Comparison of ENCODE assay signal across 8 cellular contexts in genomic region chr15:90957105-90957790, GRCh38. TPM values are rescaled to one million over a fixed set of nuclear protein-coding genes. Genes with fewer than 3 reads are reported as not detected.
A peak's percentile ranks its signal among the peaks of the same experiment; 100 is the strongest.
DNase-seq lines count a peak whose midpoint lies in the region; ATAC-seq, FAIRE-seq and TF ChIP-seq lines count a peak whose summit lies in the region.

No MANE protein-coding gene starts in this region.

- H3K27me3 Mint-ChIP-seq in astrocyte (ENCODE audit: low read depth, unreplicated experiment): no peaks in the 10 kb centered on the region

- H3K4me1 ChIP-seq in astrocyte (ENCODE audit: insufficient read depth, low read length) (peaks cover 26% of the 10 kb centered on the region), iPS-20b (ENCODE audit: insufficient read depth, low read length) (peaks cover 12% of the 10 kb centered on the region; the same call in 1 of the 2 replicates), small intestine (ENCODE audit: control insufficient read depth in 2 of 2, insufficient read depth in 1 of 2, low read depth in 1 of 2, low read length in 1 of 2) (peaks cover 3% of the 10 kb centered on the region in 2 donors)

- no peaks in the 10 kb centered on the region for H3K4me1 Mint-ChIP-seq in astrocyte (ENCODE audit: low read depth, unreplicated experiment)

- peaks cover 14% of the 10 kb centered on the region for H3K36me3 Mint-ChIP-seq in astrocyte (ENCODE audit: low read depth, unreplicated experiment)

- peak overlapping the region; percentile 9 for H3K27ac Mint-ChIP-seq in astrocyte (ENCODE audit: unreplicated experiment)

- peak overlapping the region; percentile 79 for H2AFZ ChIP-seq in astrocyte (ENCODE audit: low read depth, low read length)

- no peaks in the 10 kb centered on the region for H3K9me3 ChIP-seq in astrocyte (ENCODE audit: insufficient read depth, low read depth, low read length)
- H3K9me3 ChIP-seq in iPS-20b (ENCODE audit: insufficient read depth, low read depth, low read length): no peaks in the 10 kb centered on the region
- no peaks in the 10 kb centered on the region for H3K9me3 ChIP-seq in small intestine (ENCODE audit: control insufficient read depth, low read depth)

- peaks cover 12% of the 10 kb centered on the region for H3K36me3 ChIP-seq in astrocyte (ENCODE audit: insufficient read depth, low read length)
- peaks cover 41% of the 10 kb centered on the region for H3K36me3 ChIP-seq in iPS-20b (ENCODE audit: insufficient read depth, low read depth, low read length)
- peaks cover 0 to 3% of the 10 kb centered on the region in 2 donors for H3K36me3 ChIP-seq in small intestine (ENCODE audit: control insufficient read depth in 2 of 2, insufficient read depth in 2 of 2, low read length in 2 of 2)

- no peaks in the 10 kb centered on the region for H3K9me3 Mint-ChIP-seq in astrocyte (ENCODE audit: unreplicated experiment)

- H3K79me2 ChIP-seq in astrocyte (ENCODE audit: insufficient read depth, low read length): peaks cover 3% of the 10 kb centered on the region

- H3K27me3 ChIP-seq in astrocyte (ENCODE audit: insufficient read depth, low read length) (no peaks in the 10 kb centered on the region), iPS-20b (ENCODE audit: insufficient read depth, low read length) (no peaks in the 10 kb centered on the region; the same call in 1 of the 2 replicates), small intestine (ENCODE audit: control insufficient read depth in 2 of 2, insufficient read depth in 2 of 2, low read length in 2 of 2) (no peaks in the 10 kb centered on the region)

- ATAC-seq in GM21390 (IDR thresholded peaks at IDR 0.05; ENCODE audit: unreplicated experiment): no peak
- ATAC-seq in HG03045 (IDR thresholded peaks at IDR 0.05; ENCODE audit: unreplicated experiment): no peak

- peak overlapping the region; percentile 74 for H3K9ac ChIP-seq in astrocyte (ENCODE audit: low read length)
- H3K9ac ChIP-seq in iPS-20b (ENCODE audit: low read depth, low read length): peak overlapping the region; percentile 74; the same call in 1 of the 2 replicates

- peak overlapping the region; percentile 79 for H3K4me3 Mint-ChIP-seq in astrocyte (ENCODE audit: unreplicated experiment)

- DNase-seq in NCI-H1092 treated with DMSO at 0.1 percent for 48 hours (lab: John Stamatoyannopoulos, UW): peak; percentile 19
- no peak for DNase-seq in NCI-H1092 (lab: John Stamatoyannopoulos, UW)
- DNase-seq in astrocyte (ENCODE audit: low read depth): peak; percentile 25
- DNase-seq in small intestine: peak; percentile 23
- no peak for DNase-seq in NCI-H69 (lab: John Stamatoyannopoulos, UW)

- H3K4me3 ChIP-seq in astrocyte (ENCODE audit: insufficient read depth, low read depth, low read length): peak overlapping the region; percentile 50
- H3K4me3 ChIP-seq in iPS-20b (ENCODE audit: low read length): peak overlapping the region; percentile 85
- H3K4me3 ChIP-seq in small intestine (ENCODE audit: low read depth in 1 of 2, low read length in 2 of 2): peak overlapping the region; percentile 41 to 69

- no peak for TF ChIP-seq CTCF in astrocyte (IDR thresholded peaks at IDR 0.05; ENCODE audit: insufficient read depth, low read depth, low read length)

- 24 to 39% (median 31%) methylated on average over 40 to 58 of the region's 58 CpGs for WGBS in small intestine, 3 donors

- H4K20me1 ChIP-seq in astrocyte (ENCODE audit: insufficient read depth, low read length): peaks cover 5% of the 10 kb centered on the region

- H3K27ac ChIP-seq in astrocyte (ENCODE audit: low read depth, low read length) (no peak overlapping the region), iPS-20b (ENCODE audit: low read length) (no peak overlapping the region), small intestine (ENCODE audit: low read depth in 1 of 2, low read length in 1 of 2) (no peak overlapping the region)

- H3K4me2 ChIP-seq in astrocyte (ENCODE audit: low read length): peak overlapping the region; percentile 96

- FAIRE-seq in astrocyte (lab: Jason Lieb, UNC) (no peak), small intestine (lab: Jason Lieb, UNC) (no peak)

RNA-seq across cellular contexts. Expression of gene RCCD1, which starts 2.6 kb away (rescaled TPM):
- total RNA-seq in astrocyte: 6.5 and 6.8 TPM in 2 replicates
- polyA plus RNA-seq in small intestine: 10 to 100 TPM in 1 of 3 donors, 1 to 10 TPM in 2; 4.9 to 13.2 (median 6.3) TPM

RNA-seq across cellular contexts. Expression of gene UNC45A, which starts 22.2 kb away (rescaled TPM):
- 56.2 and 56.6 TPM in 2 replicates for total RNA-seq in astrocyte
- polyA plus RNA-seq in small intestine: 10 to 100 TPM; 37.7 to 65.1 (median 49.7) TPM

RNA-seq across cellular contexts. Expression of gene HDDC3, which starts 24.9 kb away (rescaled TPM):
- total RNA-seq in astrocyte: 9.7 and 10.5 TPM in 2 replicates
- 10 to 100 TPM; 21.8 to 33.0 (median 32.7) TPM for polyA plus RNA-seq in small intestine

RNA-seq across cellular contexts. Expression of gene PRC1, which starts 37.1 kb away (rescaled TPM):
- total RNA-seq in astrocyte: 8.1 and 11.8 TPM in 2 replicates
- polyA plus RNA-seq in small intestine: 10 to 100 TPM in 2 of 3 donors, 1 to 10 TPM in 1; 5.4 to 55.4 (median 11.4) TPM

RNA-seq across cellular contexts. Expression of gene MAN2A2, which starts 54.1 kb away (rescaled TPM):
- total RNA-seq in astrocyte: 18.5 and 21.3 TPM in 2 replicates
- polyA plus RNA-seq in small intestine: 10 to 100 TPM; 15.1 to 22.8 (median 22.6) TPM

Comparison
In these comparisons a context has a peak if more than half of its experiments do, and no peak if none do; other contexts are left out.
1. DNase-seq: peak in NCI-H1092 treated with DMSO at 0.1 percent for 48 hours (single experiment), astrocyte (single experiment) and small intestine (single experiment); none in NCI-H1092 (single experiment) and NCI-H69 (single experiment).
2. Peak in every context shown above with its lines, with median percentiles within 50 percentile points of each other: H3K4me3 ChIP-seq.